Comparison of ENCODE assay signal across 26 cellular contexts in the genomic region with DNA sequence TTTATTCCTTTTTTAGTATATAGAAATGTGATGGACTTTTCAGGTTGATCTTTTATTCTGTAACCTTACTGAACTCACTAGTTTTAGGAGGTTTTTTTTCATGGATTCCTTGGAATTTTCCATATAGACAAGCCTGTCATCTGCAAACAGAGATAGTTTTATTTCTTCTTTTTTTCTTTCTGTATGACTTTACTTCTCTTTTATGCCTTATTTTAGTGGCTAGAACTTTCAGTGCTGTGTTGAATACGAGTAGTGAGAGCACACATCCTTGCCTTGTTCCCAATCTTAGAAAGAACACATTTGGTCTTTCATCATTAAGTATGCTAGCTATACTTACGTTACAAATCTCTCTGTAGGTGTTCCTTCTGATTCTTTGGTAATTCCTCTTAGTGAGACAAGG.
"Had no signal": no experiment of that assay in that cellular context is flagged by ENCODE, and none has a peak within 500 bp of the region (broad histone marks: within the 10 kb centered on the region; RNA-seq: fewer than 3 reads in every experiment).

No MANE protein-coding gene starts in this region.

- ATAC-seq: activated CD8-positive, alpha-beta T cell treated with anti-CD3 and anti-CD28 coated beads, Interleukin-2, amount 10 ng/mL, durations not matched to agents 7 days and 5 days; Panc1 had no signal

- H3K27ac Mint-ChIP-seq: activated CD4-positive, alpha-beta T cell treated with anti-CD3 and anti-CD28 coated beads, Interleukin-2, amount 10 ng/mL, durations not matched to agents 24 days and 14 days; activated CD8-positive, alpha-beta T cell treated with anti-CD3 and anti-CD28 coated beads, Interleukin-2, amount 10 ng/mL, durations not matched to agents 7 days and 5 days; activated naive CD4-positive, alpha-beta T cell treated with anti-CD3 and anti-CD28 coated beads, Interleukin-2, amount 50 U/mL, for 24 hours; activated naive CD8-positive, alpha-beta T cell treated with anti-CD3 and anti-CD28 coated beads, Interleukin-2, amount 10 ng/mL, durations not matched to agents 7 days and 5 days; activated T-cell treated with anti-CD3 and anti-CD28 coated beads, Interleukin-2, amount 50 U/mL, for 24 hours; activated T-helper 2 cell treated with anti-CD3 and anti-CD28 coated beads, Interferon-gamma antibody, Interleukin-2, Interleukin-4, amounts not matched to agents 10 μg/mL and 5 μg/mL and 100 μg/mL, durations not matched to agents 14 hours and 24 hours and 36 hours had no signal

- H3K4me3 ChIP-seq: ascending aorta, cardiac muscle cell, SJCRH30, SK-N-MC had no signal

- H3K27me3 Mint-ChIP-seq: activated naive CD4-positive, alpha-beta T cell treated with anti-CD3 and anti-CD28 coated beads, Interleukin-2, amount 50 U/mL, for 24 hours; central memory CD8-positive, alpha-beta T cell had no signal

- H3K9me3 Mint-ChIP-seq: activated CD4-positive, alpha-beta T cell treated with anti-CD3 and anti-CD28 coated beads, Interleukin-2, amount 10 ng/mL, durations not matched to agents 24 days and 14 days; activated naive CD4-positive, alpha-beta T cell treated with anti-CD3 and anti-CD28 coated beads, Interleukin-2, amount 50 U/mL, for 24 hours; activated T-cell treated with anti-CD3 and anti-CD28 coated beads, Interleukin-2, amount 50 U/mL, for 24 hours; activated T-helper 2 cell treated with anti-CD3 and anti-CD28 coated beads, Interferon-gamma antibody, Interleukin-2, Interleukin-4, amounts not matched to agents 10 μg/mL and 5 μg/mL and 100 μg/mL, durations not matched to agents 14 hours and 24 hours and 36 hours had no signal

- H3K27me3 ChIP-seq: ascending aorta, cardiac muscle cell, SJCRH30 had no signal

- H3K27ac ChIP-seq: ascending aorta, cardiac muscle cell, KMS-11, SJCRH30, SK-N-MC had no signal

- H3K36me3 Mint-ChIP-seq: activated naive CD4-positive, alpha-beta T cell treated with anti-CD3 and anti-CD28 coated beads, Interleukin-2, amount 50 U/mL, for 24 hours; activated naive CD8-positive, alpha-beta T cell treated with anti-CD3 and anti-CD28 coated beads, Interleukin-2, amount 10 ng/mL, durations not matched to agents 7 days and 5 days had no signal

- DNase-seq: activated CD4-positive, alpha-beta T cell treated with anti-CD3 and anti-CD28 coated beads, Interleukin-2, amount 10 ng/mL, durations not matched to agents 24 days and 14 days; activated CD4-positive, alpha-beta T cell treated with anti-CD3 and anti-CD28 coated beads, Interleukin-2, amount 50 U/mL, for 48 hours; activated CD8-positive, alpha-beta T cell treated with anti-CD3 and anti-CD28 coated beads, Interleukin-2, amount 10 ng/mL, durations not matched to agents 7 days and 5 days; activated gamma-delta T cell; activated naive CD4-positive, alpha-beta T cell treated with Interleukin-2 at 50 U/mL for 16 hours; activated naive CD8-positive, alpha-beta T cell treated with anti-CD3 and anti-CD28 coated beads, Interleukin-2, amount 10 ng/mL, durations not matched to agents 7 days and 5 days; activated T-cell treated with anti-CD3 and anti-CD28 coated beads, Interleukin-2, amount 50 U/mL, for 24 hours; amygdala; NCI-H1105; NCI-H1417 treated with DMSO at 0.1 percent for 48 hours; NCI-H1930; NCI-H2081 treated with DMSO at 0.1 percent for 48 hours; NCI-H345; NCI-H524 treated with DMSO at 0.1 percent for 48 hours; OCI-M1; SHP77; SJCRH30; T1000 had no signal

- H3K9me3 ChIP-seq: ascending aorta, SJCRH30 had no signal

- H3K4me1 Mint-ChIP-seq: central memory CD8-positive, alpha-beta T cell had no signal

- H3K36me3 ChIP-seq: ascending aorta, cardiac muscle cell, SJCRH30 had no signal

- H3K4me3 Mint-ChIP-seq: activated CD4-positive, alpha-beta T cell treated with anti-CD3 and anti-CD28 coated beads, Interleukin-2, amount 10 ng/mL, durations not matched to agents 24 days and 14 days; activated CD8-positive, alpha-beta T cell treated with anti-CD3 and anti-CD28 coated beads, Interleukin-2, amount 10 ng/mL, durations not matched to agents 7 days and 5 days; activated naive CD4-positive, alpha-beta T cell treated with anti-CD3 and anti-CD28 coated beads, Interleukin-2, amount 50 U/mL, for 24 hours; activated naive CD8-positive, alpha-beta T cell treated with anti-CD3 and anti-CD28 coated beads, Interleukin-2, amount 10 ng/mL, durations not matched to agents 7 days and 5 days; activated T-cell treated with anti-CD3 and anti-CD28 coated beads, Interleukin-2, amount 50 U/mL, for 24 hours; central memory CD8-positive, alpha-beta T cell had no signal
